18 cellular contexts compared by ENCODE assay signal in genomic region chr13:21550918-21551317, GRCh38. TPM values are rescaled to one million over a fixed set of nuclear protein-coding genes. Genes with fewer than 3 reads are reported as not detected.
A peak's percentile ranks its signal among the peaks of the same experiment; 100 is the strongest.
DNase-seq lines count a peak whose midpoint lies in the region; ATAC-seq, FAIRE-seq and TF ChIP-seq lines count a peak whose summit lies in the region.
"Had no signal": no experiment of that assay in that cellular context is flagged by ENCODE, and none has a peak within 500 bp of the region (broad histone marks: within the 10 kb centered on the region; RNA-seq: fewer than 3 reads in every experiment).

No MANE protein-coding gene starts in this region.

- H2AK5ac ChIP-seq in H1 (ENCODE audit: low read depth, low read length): no peak overlapping the region

- H3K23me2 ChIP-seq in H1 (ENCODE audit: low read depth, low read length): no peaks in the 10 kb centered on the region

- H2BK20ac ChIP-seq in H1 (ENCODE audit: low read length): no peak overlapping the region

- no peak overlapping the region for H4K8ac ChIP-seq in H1 (ENCODE audit: extremely low read depth, insufficient read depth, low read length)

- H4K20me1 ChIP-seq in H1 (replicated peaks in 1 of 2; ENCODE audit: control insufficient read depth in 1 of 2, insufficient read depth in 2 of 2, low read length in 2 of 2): peaks cover 0 to 2% of the 10 kb centered on the region in 2 experiments

- H3K79me2 ChIP-seq in H1 (ENCODE audit: control insufficient read depth in 1 of 2, insufficient read depth in 2 of 2, low read length in 2 of 2): no peaks in the 10 kb centered on the region

- H3K14ac ChIP-seq in H1 (ENCODE audit: insufficient read length): no peak overlapping the region

- H2BK15ac ChIP-seq in H1 (ENCODE audit: low read length): no peak overlapping the region

- intact Hi-C loops in Caco-2 (cut with micrococcal nuclease; ENCODE audit: unreplicated experiment): no loop called here

- H2BK120ac ChIP-seq in H1 (replicated peaks; ENCODE audit: low read depth, low read length): no peak overlapping the region

- H3K18ac ChIP-seq in H1 (ENCODE audit: extremely low read depth, low read length): no peak overlapping the region

- CTCF ChIA-PET in Caco-2 (lab: Charles Lee) (no interaction called here), H1 (lab: Charles Lee; ENCODE audit: partially characterized antibody) (interaction anchor here (2.1 kb wide), 1 partner anchor 7 kb away, joined by 7 read pairs; no protein-coding TSS in a partner anchor)

- 94% methylated on average over 2 of the region's 2 CpGs; no CpG with 5 or more reads in 1 of the 2 experiments for WGBS in H1 (ENCODE audit: extremely low coverage in 1 of 2, insufficient coverage in 1 of 2, insufficient read length in 1 of 2, insufficient replicate concordance in 2 of 2, low coverage in 1 of 2, low lambda C conversion rate in 2 of 2, missing lambda C conversion rate in 1 of 2), 2 experiments

- H4K5ac ChIP-seq in H1 (ENCODE audit: insufficient read length, low read depth, low read length): no peak overlapping the region

- H2BK12ac ChIP-seq in H1 (ENCODE audit: low read depth, low read length): no peak overlapping the region

- H3K4me3 ChIP-seq in CD4-positive, CD25-positive, alpha-beta regulatory T cell (ENCODE audit: low read depth, low read length): no peak overlapping the region
- H3K4me3 ChIP-seq in Caco-2 (ENCODE audit: low read depth, low read length) (no peak overlapping the region), H1 (ENCODE audit: extremely low read depth in 1 of 4, insufficient read depth in 2 of 4, low read depth in 3 of 4, low read length in 4 of 4) (no peak overlapping the region)
- H3K4me3 ChIP-seq: A549, GM23248 had no signal

- TF ChIP-seq POLR2A in H1 (IDR thresholded peaks at IDR 0.05; ENCODE audit: control extremely low read depth in 1 of 2, low read depth in 2 of 2, low read length in 2 of 2): no peak

- no peak overlapping the region for H3K23ac ChIP-seq in H1 (ENCODE audit: insufficient read length)

- TF ChIP-seq EP300 in H1 (IDR thresholded peaks at IDR 0.05; ENCODE audit: borderline replicate concordance in 1 of 2, low read depth in 2 of 2, low read length in 2 of 2): no peak

- H3K27me3 Mint-ChIP-seq in CD4-positive, CD25-positive, alpha-beta regulatory T cell: no peaks in the 10 kb centered on the region
- H3K27me3 Mint-ChIP-seq in Caco-2 (ENCODE audit: insufficient read depth, unreplicated experiment): no peaks in the 10 kb centered on the region

- H2BK5ac ChIP-seq in H1 (ENCODE audit: low read depth, low read length): no peak overlapping the region

- no peak overlapping the region for H3K9ac ChIP-seq in H1 (replicated peaks in 1 of 4; ENCODE audit: extremely low read depth in 1 of 4, low read depth in 3 of 4, low read length in 3 of 4)
- H3K9ac ChIP-seq: GM23248, KMS-11 had no signal

- H3K4me3 Mint-ChIP-seq in CD4-positive, CD25-positive, alpha-beta regulatory T cell: no peak overlapping the region
- H3K4me3 Mint-ChIP-seq in Caco-2 (ENCODE audit: unreplicated experiment): no peak overlapping the region
- H3K4me3 Mint-ChIP-seq: CD8-positive, alpha-beta T cell had no signal

- no peak overlapping the region for H3K27ac ChIP-seq in CD4-positive, CD25-positive, alpha-beta regulatory T cell (ENCODE audit: insufficient read depth, low read length, poor library complexity, severe bottlenecking)
- H3K27ac ChIP-seq in H1 (ENCODE audit: low read depth, low read length): no peak overlapping the region
- H3K27ac ChIP-seq: A549, C4-2B, GM23248, KMS-11 had no signal

- peaks cover 0 to 5% (median 0%) of the 10 kb centered on the region in 7 donors for H3K9me3 Mint-ChIP-seq in CD4-positive, CD25-positive, alpha-beta regulatory T cell
- H3K9me3 Mint-ChIP-seq in Caco-2 (ENCODE audit: unreplicated experiment): no peaks in the 10 kb centered on the region
- H3K9me3 Mint-ChIP-seq: CD8-positive, alpha-beta T cell had no signal

- H4K91ac ChIP-seq in H1 (replicated peaks; ENCODE audit: insufficient read length, low read length): no peak overlapping the region

- H3K4me1 Mint-ChIP-seq in CD4-positive, CD25-positive, alpha-beta regulatory T cell: peaks cover 11 to 46% (median 21%) of the 10 kb centered on the region in 4 donors
- H3K4me1 Mint-ChIP-seq in Caco-2 (ENCODE audit: low read depth, unreplicated experiment): peaks cover 7% of the 10 kb centered on the region

- no peak overlapping the region for H3K4me2 ChIP-seq in H1 (ENCODE audit: insufficient read depth in 1 of 2, low read depth in 2 of 2, low read length in 2 of 2)
- H3K4me2 ChIP-seq: A549, KMS-11 had no signal

- DNase-seq in CD4-positive, CD25-positive, alpha-beta regulatory T cell: no peak
- DNase-seq in Caco-2 (no peak), H1 (ENCODE audit: low read depth in 1 of 2, low spot score in 2 of 2) (no peak), left lobe of liver (ENCODE audit: low spot score) (no peak), EL (no peak)
- DNase-seq: BE2C; CD8-positive, alpha-beta T cell; DMS79; GDM1; GM23248; H7 had no signal

- peak overlapping the region in 2 of 3 donors; percentile 9 to 62 for H3K27ac Mint-ChIP-seq in CD4-positive, CD25-positive, alpha-beta regulatory T cell
- peak overlapping the region; percentile 3 for H3K27ac Mint-ChIP-seq in Caco-2 (ENCODE audit: unreplicated experiment)
- H3K27ac Mint-ChIP-seq: CD8-positive, alpha-beta T cell had no signal

- no peak for TF ChIP-seq CTCF in Caco-2 (IDR thresholded peaks at IDR 0.05; ENCODE audit: insufficient read depth in 1 of 2, low read depth in 1 of 2, low read length in 1 of 2, severe bottlenecking in 1 of 2, unreplicated experiment in 1 of 2)
- no peak for TF ChIP-seq CTCF in H1 (IDR thresholded peaks at IDR 0.05; ENCODE audit: control extremely low read depth in 1 of 3, insufficient read depth in 1 of 3, low read depth in 1 of 3, low read length in 3 of 3)

- no peaks in the 10 kb centered on the region for H3K4me1 ChIP-seq in CD4-positive, CD25-positive, alpha-beta regulatory T cell (ENCODE audit: control insufficient read depth, insufficient read depth, low read length, poor library complexity, severe bottlenecking)
- H3K4me1 ChIP-seq in Caco-2: peaks cover 7% of the 10 kb centered on the region; the same call in 1 of the 2 replicates
- H3K4me1 ChIP-seq in H1 (replicated peaks in 1 of 4; ENCODE audit: control insufficient read depth in 3 of 4, insufficient read depth in 4 of 4, low read length in 3 of 4): no peaks in the 10 kb centered on the region
- H3K4me1 ChIP-seq: A549, BE2C had no signal

- no peaks in the 10 kb centered on the region for H3K9me3 ChIP-seq in CD4-positive, CD25-positive, alpha-beta regulatory T cell (ENCODE audit: control insufficient read depth in 2 of 2, low read length in 2 of 2)
- H3K9me3 ChIP-seq in Caco-2 (0 out of 2 replicates have a peak, but pooled peaks cover 5% of the 10 kb centered on the region), H1 (ENCODE audit: insufficient read depth in 2 of 2, low read depth in 1 of 2, low read length in 1 of 2) (no peaks in the 10 kb centered on the region)
- H3K9me3 ChIP-seq: A549, BE2C had no signal

- no peaks in the 10 kb centered on the region for H3K79me1 ChIP-seq in H1 (ENCODE audit: low read depth, low read length)

- no peak for TF ChIP-seq RAD21 in H1 (IDR thresholded peaks at IDR 0.05 in 1 of 2, conservative IDR thresholded peaks at IDR 0.05 in 1 of 2; ENCODE audit: low read depth in 2 of 2, low read length in 2 of 2)

- H3K36me3 ChIP-seq in CD4-positive, CD25-positive, alpha-beta regulatory T cell (ENCODE audit: control insufficient read depth, insufficient read depth, low read length): peaks cover 9% of the 10 kb centered on the region
- no peaks in the 10 kb centered on the region for H3K36me3 ChIP-seq in Caco-2 (ENCODE audit: control insufficient read depth, insufficient read depth, low read length)
- no peaks in the 10 kb centered on the region; a peak in 1 of 8 replicates for H3K36me3 ChIP-seq in H1 (ENCODE audit: control insufficient read depth in 2 of 4, insufficient read depth in 4 of 4, low read length in 3 of 4)
- H3K36me3 ChIP-seq: BE2C had no signal

- POLR2A ChIA-PET in Caco-2 (lab: Charles Lee): no interaction called here
- POLR2A ChIA-PET in H1 (lab: Charles Lee; ENCODE audit: partially characterized antibody): no interaction called here

- no peak for FAIRE-seq in H1 (lab: Jason Lieb, UNC)
- FAIRE-seq: A549, GM12892 had no signal

- no peak overlapping the region for H2AFZ ChIP-seq in H1 (ENCODE audit: low read length)
- H2AFZ ChIP-seq: GM23248 had no signal

- H3K36me3 Mint-ChIP-seq in CD4-positive, CD25-positive, alpha-beta regulatory T cell: peaks cover 40% of the 10 kb centered on the region
- no peaks in the 10 kb centered on the region for H3K36me3 Mint-ChIP-seq in Caco-2 (ENCODE audit: insufficient read depth, unreplicated experiment)

- H3K4ac ChIP-seq in H1 (replicated peaks; ENCODE audit: insufficient read length, low read depth, low read length): peak overlapping the region; percentile 91

- no peak overlapping the region for H3K56ac ChIP-seq in H1 (replicated peaks; ENCODE audit: insufficient read length, low read depth, low read length)

- H3K27me3 ChIP-seq in CD4-positive, CD25-positive, alpha-beta regulatory T cell (ENCODE audit: control insufficient read depth, insufficient read depth, low read length): no peaks in the 10 kb centered on the region
- H3K27me3 ChIP-seq in Caco-2 (replicated peaks; ENCODE audit: control insufficient read depth, insufficient read depth, low read length) (no peaks in the 10 kb centered on the region), H1 (replicated peaks in 1 of 4; ENCODE audit: control insufficient read depth in 3 of 4, extremely low read depth in 1 of 4, insufficient read depth in 3 of 4, low read length in 3 of 4) (no peaks in the 10 kb centered on the region)
- H3K27me3 ChIP-seq: BE2C had no signal

- BruUV-seq in Caco-2 (replicated peaks; lab: Mats Ljungman, UMichigan): no TSS peak

- no peak for ATAC-seq in CD4-positive, CD25-positive, alpha-beta regulatory T cell (ENCODE audit: low read depth in 2 of 2)
- ATAC-seq in left lobe of liver: peak; percentile 84
- no peak for ATAC-seq in HG02610 (IDR thresholded peaks at IDR 0.05; ENCODE audit: unreplicated experiment)
- no peak for ATAC-seq in HG02885 (IDR thresholded peaks at IDR 0.05; ENCODE audit: poor library complexity, unreplicated experiment)
- no peak for ATAC-seq in HG03457 (IDR thresholded peaks at IDR 0.05; ENCODE audit: unreplicated experiment)
- ATAC-seq: A549; CD8-positive, alpha-beta T cell had no signal

RNA-seq across cellular contexts. Expression of gene MICU2, which starts 53.1 kb away (rescaled TPM):
- 45.5 TPM for total RNA-seq in CD4-positive, CD25-positive, alpha-beta regulatory T cell
- polyA plus RNA-seq in CD4-positive, CD25-positive, alpha-beta regulatory T cell: 10 to 100 TPM; 38.8 to 50.5 (median 46.2) TPM
- total RNA-seq in Caco-2 (2022) (43.1 and 47.6 TPM in 2 replicates), left lobe of liver (13.2 TPM)
- 34.6 and 36.5 TPM in 2 replicates for total RNA-seq in H1 (2021; fragmentation: NEBNext Ultra II Directional; extraction: Animal tissue kit (Norgen Biotek cat#: 25700))
- 34.6 and 50.3 TPM in 2 replicates for polyA plus RNA-seq in H1 (2011; rRNA removed)
- polyA plus RNA-seq in H1 (2011; cell fraction: cytosol; rRNA removed): 48.9 TPM
- 30.6 TPM for polyA plus RNA-seq in H1 (2011; cell fraction: nucleus; rRNA removed)
- 25.2 to 31.5 TPM (median 26.6 TPM) in 4 replicates for polyA plus RNA-seq in H1 (2012, experiment 1 of 2)
- 2.9 TPM for polyA plus RNA-seq in H1 (2012, experiment 2 of 2)
- polyA plus RNA-seq in H1 (2013, experiment 1 of 2): 28.5 TPM
- 28.2 TPM for polyA plus RNA-seq in H1 (2013, experiment 2 of 2)
- polyA minus RNA-seq in H1 (2011; rRNA and poly(A)+ RNA removed): 12.9 and 13.3 TPM in 2 replicates
- polyA minus RNA-seq in H1 (2011; cell fraction: cytosol; rRNA and poly(A)+ RNA removed): 16.4 TPM
- 35.2 TPM for polyA minus RNA-seq in H1 (2011; cell fraction: nucleus; rRNA and poly(A)+ RNA removed)
